8 cellular contexts compared by ENCODE assay signal in the genomic region with DNA sequence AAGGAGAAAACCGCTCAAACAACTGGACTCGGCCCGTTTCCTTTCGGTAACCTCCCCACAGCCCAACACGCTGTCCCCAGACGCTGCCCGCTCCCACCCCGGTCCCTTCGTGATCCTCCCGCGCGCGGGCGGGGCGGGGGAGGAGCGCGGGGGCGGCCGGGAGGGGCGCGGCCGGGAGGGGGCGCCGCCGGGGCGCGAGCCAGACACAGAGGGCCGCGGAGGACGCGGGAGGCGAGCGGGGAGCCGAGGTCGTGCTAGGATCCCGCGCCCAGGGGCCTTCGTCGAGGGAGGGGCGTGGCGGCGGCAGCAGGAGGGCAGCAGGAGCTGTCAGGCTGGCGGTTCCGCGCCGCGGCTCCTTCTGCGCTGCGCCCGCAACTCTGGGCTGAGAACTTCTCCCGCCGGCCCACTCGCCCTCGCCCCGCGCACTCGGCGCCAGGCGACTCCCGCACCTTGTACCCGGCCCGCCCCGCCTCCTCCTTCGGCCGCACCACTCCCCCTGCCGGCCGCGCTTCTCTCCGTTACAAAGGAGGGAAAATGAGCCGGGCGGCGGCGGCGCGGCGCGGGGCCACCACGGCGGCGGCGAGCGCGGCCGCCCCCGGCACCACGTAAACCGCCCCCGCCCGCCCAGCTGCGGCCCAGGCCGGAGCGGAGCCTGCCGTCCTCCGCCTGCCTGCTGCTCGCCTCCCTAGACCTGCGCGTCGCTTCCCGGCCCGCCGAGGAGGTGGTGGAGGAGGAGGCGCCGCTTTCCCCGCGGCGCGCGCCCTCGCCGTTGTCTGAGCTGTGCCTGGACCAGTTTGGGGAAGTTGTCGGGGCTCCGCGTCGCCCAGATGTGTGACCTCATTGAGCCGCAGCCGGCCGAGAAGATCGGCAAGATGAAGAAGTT. TPM values are rescaled to one million over a fixed set of nuclear protein-coding genes. Genes with fewer than 3 reads are reported as not detected.
DNase-seq lines count a peak whose midpoint lies in the region; ATAC-seq, FAIRE-seq and TF ChIP-seq lines count a peak whose summit lies in the region.

CDK14 (plus strand) TSS at position 521 of the 883 bp plus-strand sequence; CDS start at position 828, 307 bp downstream.

- ATAC-seq in GM21619 (IDR thresholded peaks at IDR 0.05; ENCODE audit: unreplicated experiment): peak; percentile 55

- no peaks in the 10 kb centered on the region for H3K27me3 ChIP-seq in astrocyte (ENCODE audit: insufficient read depth, low read length)

- peaks cover 23% of the 10 kb centered on the region for H3K4me1 Mint-ChIP-seq in astrocyte (ENCODE audit: low read depth, unreplicated experiment)

- peak; percentile 77 for DNase-seq in GM10248 (ENCODE audit: extremely low spot score)
- DNase-seq in HuH-7.5 (ENCODE audit: low spot score): peak; percentile 77
- peak; percentile 64 for DNase-seq in RWPE1 (ENCODE audit: low spot score)
- DNase-seq in astrocyte (ENCODE audit: low read depth): peak; percentile 49
- peak; percentile 44 to 52 for DNase-seq in hippocampal formation (lab: John Stamatoyannopoulos, UW)
- DNase-seq in putamen (ENCODE audit: low spot score): peak; percentile 18
- no peak for DNase-seq in NCI-H524 treated with DMSO at 0.1 percent for 48 hours (lab: John Stamatoyannopoulos, UW)

- no peaks in the 10 kb centered on the region for H3K36me3 ChIP-seq in astrocyte (ENCODE audit: insufficient read depth, low read length)

- CTCF ChIA-PET in GM10248 (lab: Yijun Ruan, JAX) (interaction anchor here (0.7 to 3.0 kb wide), 22 partner anchors 8 to 437 kb away, joined by 3 to 16 read pairs (median 4); no protein-coding TSS in a partner anchor), RWPE1 (lab: Yijun Ruan, JAX) (interaction anchor here (0.6 to 1.8 kb wide), 6 partner anchors 9 to 141 kb away, joined by 3 to 7 read pairs (median 4); no protein-coding TSS in a partner anchor)

- H3K9me3 ChIP-seq in astrocyte (ENCODE audit: insufficient read depth, low read depth, low read length): no peaks in the 10 kb centered on the region

- H3K9me3 Mint-ChIP-seq in astrocyte (ENCODE audit: unreplicated experiment): no peaks in the 10 kb centered on the region

- H3K27me3 Mint-ChIP-seq in astrocyte (ENCODE audit: low read depth, unreplicated experiment): no peaks in the 10 kb centered on the region

- peak within 1 kb of the TSS; percentile 90 for H3K4me2 ChIP-seq in astrocyte (ENCODE audit: low read length)

- no peaks in the 10 kb centered on the region for H3K36me3 Mint-ChIP-seq in astrocyte (ENCODE audit: low read depth, unreplicated experiment)

- peaks cover 13% of the 10 kb centered on the region for H4K20me1 ChIP-seq in astrocyte (ENCODE audit: insufficient read depth, low read length)

- H3K27ac ChIP-seq in RWPE1 (peak within 1 kb of the TSS; percentile 92), astrocyte (ENCODE audit: low read depth, low read length) (peak within 1 kb of the TSS; percentile 81)

- no peak for FAIRE-seq in astrocyte (lab: Jason Lieb, UNC)

- H3K4me1 ChIP-seq in astrocyte (ENCODE audit: insufficient read depth, low read length): peaks cover 21% of the 10 kb centered on the region

- TF ChIP-seq CTCF in GM10248 (IDR thresholded peaks at IDR 0.05; ENCODE audit: control extremely low read depth, extremely low read depth, low read depth, missing control alignments) (peak; percentile 50), RWPE1 (conservative IDR thresholded peaks at IDR 0.05; ENCODE audit: low read depth) (peak; percentile 72), astrocyte (IDR thresholded peaks at IDR 0.05; ENCODE audit: insufficient read depth, low read depth, low read length) (no peak)

- peak within 1 kb of the TSS; percentile 77 for H3K27ac Mint-ChIP-seq in astrocyte (ENCODE audit: unreplicated experiment)

- peaks cover 43% of the 10 kb centered on the region for H3K79me2 ChIP-seq in astrocyte (ENCODE audit: insufficient read depth, low read length)

- H3K4me3 Mint-ChIP-seq in astrocyte (ENCODE audit: unreplicated experiment): peak within 1 kb of the TSS; percentile 95

- H3K4me3 ChIP-seq in astrocyte (ENCODE audit: insufficient read depth, low read depth, low read length): peak within 1 kb of the TSS; percentile 92

- peak within 1 kb of the TSS; percentile 95 for H3K9ac ChIP-seq in astrocyte (ENCODE audit: low read length)

- POLR2A ChIA-PET in GM10248 (lab: Yijun Ruan, JAX) (interaction anchor here (0.6 to 2.2 kb wide), 3 partner anchors 11 to 1691 kb away, joined by 4 to 7 read pairs (median 7); no protein-coding TSS in a partner anchor), RWPE1 (lab: Yijun Ruan, JAX; ENCODE audit: low non-redundant PET) (no interaction called here)

- H2AFZ ChIP-seq in astrocyte (ENCODE audit: low read depth, low read length): peak within 1 kb of the TSS; percentile 89

RNA-seq across cellular contexts. Expression of gene CDK14, which starts in this region (rescaled TPM):
- total RNA-seq in astrocyte: 26.7 and 30.2 TPM in 2 replicates
